11 cellular contexts compared by ENCODE assay signal in genomic region chr2:223460774-223461211, GRCh38.
DNase-seq lines count a peak whose midpoint lies in the region; ATAC-seq, FAIRE-seq and TF ChIP-seq lines count a peak whose summit lies in the region.
"Had no signal": no experiment of that assay in that cellular context is flagged by ENCODE, and none has a peak within 500 bp of the region (broad histone marks: within the 10 kb centered on the region; RNA-seq: fewer than 3 reads in every experiment).

No MANE protein-coding gene starts in this region.

- H3K4me1 ChIP-seq in RWPE2 (ENCODE audit: insufficient read depth, poor library complexity, severe bottlenecking) (peaks cover 26% of the 10 kb centered on the region), OCI-LY7 (ENCODE audit: insufficient read depth, low read length, poor library complexity, severe bottlenecking) (no peaks in the 10 kb centered on the region)

- H3K79me2 ChIP-seq in OCI-LY7 (ENCODE audit: insufficient read depth, low read depth, low read length): no peaks in the 10 kb centered on the region

- H3K27ac ChIP-seq in RWPE2 (ENCODE audit: poor library complexity, severe bottlenecking) (peak overlapping the region; percentile 68), WERI-Rb-1 (no peak overlapping the region), OCI-LY7 (ENCODE audit: low read depth, low read length, poor library complexity, severe bottlenecking) (no peak overlapping the region)

- peak; percentile 86 for FAIRE-seq in HTR-8/SVneo (lab: Jason Lieb, UNC)

- CTCF ChIA-PET in OCI-LY7 (lab: Charles Lee; ENCODE audit: unreplicated experiment): no interaction called here

- H3K4me2 ChIP-seq in OCI-LY7 (ENCODE audit: low read length): no peak overlapping the region

- intact Hi-C loops in OCI-LY7 (cut with micrococcal nuclease; ENCODE audit: unreplicated experiment): no loop called here

- POLR2A ChIA-PET in OCI-LY7 (lab: Charles Lee): interaction anchor here (0.6 kb wide), 1 partner anchor 205 kb away, joined by 3 read pairs; no protein-coding TSS in a partner anchor

- peak; percentile 80 for ATAC-seq in RWPE2 (ENCODE audit: low read depth)
- ATAC-seq: activated CD4-positive, alpha-beta T cell treated with anti-CD3 and anti-CD28 coated beads for 36 hours had no signal

- no peaks in the 10 kb centered on the region for H4K20me1 ChIP-seq in OCI-LY7 (ENCODE audit: insufficient read depth, low read length)

- no peak overlapping the region for H2AFZ ChIP-seq in OCI-LY7 (ENCODE audit: low read length)

- no peaks in the 10 kb centered on the region for H3K9me2 ChIP-seq in OCI-LY7 (ENCODE audit: insufficient read depth, low read length)

- no peaks in the 10 kb centered on the region for H3K36me3 ChIP-seq in RWPE2 (ENCODE audit: low read depth)
- H3K36me3 ChIP-seq in WERI-Rb-1: no peaks in the 10 kb centered on the region
- no peaks in the 10 kb centered on the region for H3K36me3 ChIP-seq in OCI-LY7 (ENCODE audit: insufficient read depth, low read length)

- peak; percentile 54 for DNase-seq in Ammon's horn (ENCODE audit: low spot score)
- DNase-seq in HTR-8/SVneo (ENCODE audit: insufficient read length, low spot score): peak; percentile 56
- no peak for DNase-seq in RWPE2 (ENCODE audit: low spot score)
- peak; percentile 51 for DNase-seq in foreskin melanocyte
- DNase-seq in medulla oblongata (ENCODE audit: extremely low spot score): no peak
- DNase-seq in WERI-Rb-1: no peak
- no peak for DNase-seq in OCI-LY7 (ENCODE audit: low spot score)
- no peak for DNase-seq in NCI-H187 treated with DMSO at 0.1 percent for 48 hours (lab: John Stamatoyannopoulos, UW)
- DNase-seq: activated CD4-positive, alpha-beta T cell treated with anti-CD3 and anti-CD28 coated beads for 36 hours; anterior cingulate cortex; NCI-H526 treated with DMSO at 0.1 percent for 48 hours had no signal

- no peaks in the 10 kb centered on the region for H3K27me3 ChIP-seq in RWPE2 (ENCODE audit: insufficient read depth, poor library complexity, severe bottlenecking)
- no peaks in the 10 kb centered on the region for H3K27me3 ChIP-seq in WERI-Rb-1 (ENCODE audit: insufficient read depth, low read depth, severe bottlenecking)

- peaks cover 2% of the 10 kb centered on the region for H3K9me3 ChIP-seq in RWPE2 (ENCODE audit: severe bottlenecking)
- H3K9me3 ChIP-seq in WERI-Rb-1 (ENCODE audit: severe bottlenecking): no peaks in the 10 kb centered on the region
- H3K9me3 ChIP-seq in OCI-LY7 (ENCODE audit: low read length): no peaks in the 10 kb centered on the region

- H3K4me3 ChIP-seq in RWPE2 (ENCODE audit: severe bottlenecking) (no peak overlapping the region), WERI-Rb-1 (ENCODE audit: low read depth, low read length) (no peak overlapping the region), OCI-LY7 (ENCODE audit: low read depth, low read length, poor library complexity, severe bottlenecking) (no peak overlapping the region)

- no TSS peak for BruUV-seq in OCI-LY7 (replicated peaks; lab: Mats Ljungman, UMichigan)

- TF ChIP-seq CTCF in RWPE2 (IDR thresholded peaks at IDR 0.05; ENCODE audit: poor library complexity, severe bottlenecking) (no peak), WERI-Rb-1 (IDR thresholded peaks at IDR 0.05; ENCODE audit: low read depth, low read length) (no peak), OCI-LY7 (conservative IDR thresholded peaks at IDR 0.05; ENCODE audit: low read length) (no peak)

Comparison
In these comparisons a context has a peak if more than half of its experiments do, and no peak if none do; other contexts are left out.
1. DNase-seq: peak in Ammon's horn (single experiment), HTR-8/SVneo (single experiment) and foreskin melanocyte (single experiment); none in RWPE2 (single experiment), medulla oblongata (single experiment), WERI-Rb-1 (single experiment), OCI-LY7 (single experiment) and NCI-H187 treated with DMSO at 0.1 percent for 48 hours (single experiment).